In genomic region chr5:154762700-154763099, GRCh38 we compare ENCODE assay signal across 1 cellular context.
TF ChIP-seq lines count a peak whose summit lies in the region.

No MANE protein-coding gene starts in this region.

TF ChIP-seq in SK-N-SH, 30 proteins besides CTCF, POLR2A, EP300 and RAD21:
- TF ChIP-seq NRF1 (IDR thresholded peaks at IDR 0.05; ENCODE audit: low read depth, low read length), result no peak
- TF ChIP-seq GATA2 (CRISPR knock-in tag; IDR thresholded peaks at IDR 0.05), result peak; percentile 79
- TF ChIP-seq CHD2 (IDR thresholded peaks at IDR 0.05; ENCODE audit: low read length, partially characterized antibody), result peak; percentile 13
- TF ChIP-seq SMC3 (IDR thresholded peaks at IDR 0.05; ENCODE audit: low read depth, low read length), result no peak
- TF ChIP-seq TCF12 (IDR thresholded peaks at IDR 0.05), result no peak
- TF ChIP-seq, protein P1, sequence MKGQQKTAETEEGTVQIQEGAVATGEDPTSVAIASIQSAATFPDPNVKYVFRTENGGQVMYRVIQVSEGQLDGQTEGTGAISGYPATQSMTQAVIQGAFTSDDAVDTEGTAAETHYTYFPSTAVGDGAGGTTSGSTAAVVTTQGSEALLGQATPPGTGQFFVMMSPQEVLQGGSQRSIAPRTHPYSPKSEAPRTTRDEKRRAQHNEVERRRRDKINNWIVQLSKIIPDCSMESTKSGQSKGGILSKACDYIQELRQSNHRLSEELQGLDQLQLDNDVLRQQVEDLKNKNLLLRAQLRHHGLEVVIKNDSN (IDR thresholded peaks at IDR 0.05; ENCODE audit: borderline replicate concordance, low read depth), result no peak
- no peak for TF ChIP-seq RXRA (IDR thresholded peaks at IDR 0.05; ENCODE audit: borderline replicate concordance, low read depth)
- TF ChIP-seq, protein P2, sequence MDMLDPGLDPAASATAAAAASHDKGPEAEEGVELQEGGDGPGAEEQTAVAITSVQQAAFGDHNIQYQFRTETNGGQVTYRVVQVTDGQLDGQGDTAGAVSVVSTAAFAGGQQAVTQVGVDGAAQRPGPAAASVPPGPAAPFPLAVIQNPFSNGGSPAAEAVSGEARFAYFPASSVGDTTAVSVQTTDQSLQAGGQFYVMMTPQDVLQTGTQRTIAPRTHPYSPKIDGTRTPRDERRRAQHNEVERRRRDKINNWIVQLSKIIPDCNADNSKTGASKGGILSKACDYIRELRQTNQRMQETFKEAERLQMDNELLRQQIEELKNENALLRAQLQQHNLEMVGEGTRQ (IDR thresholded peaks at IDR 0.05; ENCODE audit: borderline replicate concordance, low read depth, low read length), result no peak
- TF ChIP-seq FOSL2 (IDR thresholded peaks at IDR 0.05; ENCODE audit: borderline replicate concordance, low read depth), result no peak
- no peak for TF ChIP-seq SIN3A (IDR thresholded peaks at IDR 0.05; ENCODE audit: borderline replicate concordance, low read depth, low read length)
- TF ChIP-seq EZH2phosphoT487 (IDR thresholded peaks at IDR 0.05; ENCODE audit: borderline replicate concordance, low read depth), result no peak
- no peak for TF ChIP-seq GABPA (IDR thresholded peaks at IDR 0.05; ENCODE audit: low read depth)
- TF ChIP-seq TAF1 (IDR thresholded peaks at IDR 0.05; ENCODE audit: borderline replicate concordance, low read depth, low read length), result no peak
- TF ChIP-seq, protein P3, sequence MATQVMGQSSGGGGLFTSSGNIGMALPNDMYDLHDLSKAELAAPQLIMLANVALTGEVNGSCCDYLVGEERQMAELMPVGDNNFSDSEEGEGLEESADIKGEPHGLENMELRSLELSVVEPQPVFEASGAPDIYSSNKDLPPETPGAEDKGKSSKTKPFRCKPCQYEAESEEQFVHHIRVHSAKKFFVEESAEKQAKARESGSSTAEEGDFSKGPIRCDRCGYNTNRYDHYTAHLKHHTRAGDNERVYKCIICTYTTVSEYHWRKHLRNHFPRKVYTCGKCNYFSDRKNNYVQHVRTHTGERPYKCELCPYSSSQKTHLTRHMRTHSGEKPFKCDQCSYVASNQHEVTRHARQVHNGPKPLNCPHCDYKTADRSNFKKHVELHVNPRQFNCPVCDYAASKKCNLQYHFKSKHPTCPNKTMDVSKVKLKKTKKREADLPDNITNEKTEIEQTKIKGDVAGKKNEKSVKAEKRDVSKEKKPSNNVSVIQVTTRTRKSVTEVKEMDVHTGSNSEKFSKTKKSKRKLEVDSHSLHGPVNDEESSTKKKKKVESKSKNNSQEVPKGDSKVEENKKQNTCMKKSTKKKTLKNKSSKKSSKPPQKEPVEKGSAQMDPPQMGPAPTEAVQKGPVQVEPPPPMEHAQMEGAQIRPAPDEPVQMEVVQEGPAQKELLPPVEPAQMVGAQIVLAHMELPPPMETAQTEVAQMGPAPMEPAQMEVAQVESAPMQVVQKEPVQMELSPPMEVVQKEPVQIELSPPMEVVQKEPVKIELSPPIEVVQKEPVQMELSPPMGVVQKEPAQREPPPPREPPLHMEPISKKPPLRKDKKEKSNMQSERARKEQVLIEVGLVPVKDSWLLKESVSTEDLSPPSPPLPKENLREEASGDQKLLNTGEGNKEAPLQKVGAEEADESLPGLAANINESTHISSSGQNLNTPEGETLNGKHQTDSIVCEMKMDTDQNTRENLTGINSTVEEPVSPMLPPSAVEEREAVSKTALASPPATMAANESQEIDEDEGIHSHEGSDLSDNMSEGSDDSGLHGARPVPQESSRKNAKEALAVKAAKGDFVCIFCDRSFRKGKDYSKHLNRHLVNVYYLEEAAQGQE (IDR thresholded peaks at IDR 0.05; ENCODE audit: low read depth, low read length), result no peak
- no peak for TF ChIP-seq TEAD4 (IDR thresholded peaks at IDR 0.05; ENCODE audit: borderline replicate concordance, insufficient read depth)
- TF ChIP-seq RCOR1 (IDR thresholded peaks at IDR 0.05; ENCODE audit: low read length), result peak; percentile 56; the same call in 1 of the 2 replicates
TF ChIP-seq in SK-N-SH: peak in this region for 3.
